1 cellular context compared by ENCODE assay signal in genomic region chr22:19168088-19168890, GRCh38.
TF ChIP-seq lines count a peak whose summit lies in the region.

No MANE protein-coding gene starts in this region.

TF ChIP-seq in A549, 52 proteins besides CTCF, POLR2A, EP300 and RAD21:
- no peak for TF ChIP-seq CHD2 (IDR thresholded peaks at IDR 0.05; ENCODE audit: low read length, partially characterized antibody)
- TF ChIP-seq KDM5A (IDR thresholded peaks at IDR 0.05): no peak
- TF ChIP-seq RNF2 (IDR thresholded peaks at IDR 0.05; ENCODE audit: borderline replicate concordance, low read depth): no peak
- TF ChIP-seq HOXB5 (CRISPR knock-in tag; IDR thresholded peaks at IDR 0.05): no peak
- no peak for TF ChIP-seq ELK1 (IDR thresholded peaks at IDR 0.05; ENCODE audit: low read depth, low read length)
- no peak for TF ChIP-seq HOXB13 (CRISPR knock-in tag; IDR thresholded peaks at IDR 0.05; ENCODE audit: low read depth)
TF ChIP-seq in A549: peak in this region for 0.
